ENCODE assay signal across 1 cellular context in the genomic region with DNA sequence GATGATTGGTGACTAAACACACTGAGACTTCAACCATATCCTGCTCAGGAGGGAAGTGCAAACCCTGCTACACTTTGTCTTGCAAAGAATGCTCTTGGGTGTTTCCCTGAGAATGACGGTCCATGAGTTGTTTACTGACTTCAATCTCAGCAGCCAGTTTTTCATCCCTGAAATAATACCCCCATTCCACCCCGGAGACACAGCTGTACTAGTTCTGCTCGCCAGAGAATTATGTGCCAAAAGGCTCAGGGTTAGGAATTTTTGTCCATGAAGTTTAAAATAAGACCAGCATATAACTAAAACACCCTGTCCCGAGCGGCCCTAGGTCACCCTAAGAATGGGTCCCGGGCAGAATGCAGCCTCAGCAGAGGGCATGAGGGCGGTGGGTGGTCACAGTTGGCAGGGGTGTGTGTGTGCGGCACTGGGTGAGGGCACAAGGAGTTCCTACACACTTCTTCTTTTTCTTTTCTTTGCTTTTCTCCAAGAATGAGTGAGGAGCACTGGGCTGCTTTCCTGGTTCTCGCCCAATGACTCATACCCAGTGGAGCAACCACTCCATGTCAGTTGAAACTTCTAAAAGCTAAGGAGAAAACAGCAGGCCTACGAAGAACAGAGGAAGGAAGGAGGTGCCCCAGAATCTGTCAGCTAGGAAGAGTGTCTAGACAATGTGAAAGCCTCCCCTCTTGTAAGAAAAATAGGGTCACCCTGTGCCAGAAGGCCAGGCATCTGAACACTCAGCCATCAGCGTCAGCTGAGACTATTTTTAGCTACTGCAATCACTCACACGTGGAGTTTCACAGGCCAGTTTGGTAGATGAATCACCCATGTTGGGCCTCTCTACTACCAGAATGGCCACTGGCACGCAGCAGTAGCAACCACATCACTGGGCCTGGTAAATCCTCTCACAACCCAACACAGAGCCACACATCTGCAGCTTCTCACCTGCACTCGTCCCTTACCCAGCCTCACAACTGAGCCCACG.
TF ChIP-seq lines count a peak whose summit lies in the region.

No MANE protein-coding gene starts in this region.

TF ChIP-seq in WTC11, 78 proteins besides CTCF, POLR2A, EP300 and RAD21 (continued from another document):
- TF ChIP-seq, protein P1, sequence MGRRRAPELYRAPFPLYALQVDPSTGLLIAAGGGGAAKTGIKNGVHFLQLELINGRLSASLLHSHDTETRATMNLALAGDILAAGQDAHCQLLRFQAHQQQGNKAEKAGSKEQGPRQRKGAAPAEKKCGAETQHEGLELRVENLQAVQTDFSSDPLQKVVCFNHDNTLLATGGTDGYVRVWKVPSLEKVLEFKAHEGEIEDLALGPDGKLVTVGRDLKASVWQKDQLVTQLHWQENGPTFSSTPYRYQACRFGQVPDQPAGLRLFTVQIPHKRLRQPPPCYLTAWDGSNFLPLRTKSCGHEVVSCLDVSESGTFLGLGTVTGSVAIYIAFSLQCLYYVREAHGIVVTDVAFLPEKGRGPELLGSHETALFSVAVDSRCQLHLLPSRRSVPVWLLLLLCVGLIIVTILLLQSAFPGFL (CRISPR knock-in tag; IDR thresholded peaks at IDR 0.05; ENCODE audit: borderline replicate concordance) = no peak
- TF ChIP-seq ZNF121 (CRISPR knock-in tag; IDR thresholded peaks at IDR 0.05) (no peak), NR2C2 (CRISPR knock-in tag; IDR thresholded peaks at IDR 0.05) (no peak), GTF2I (CRISPR knock-in tag; conservative IDR thresholded peaks at IDR 0.05) (no peak)
- TF ChIP-seq, protein P2, sequence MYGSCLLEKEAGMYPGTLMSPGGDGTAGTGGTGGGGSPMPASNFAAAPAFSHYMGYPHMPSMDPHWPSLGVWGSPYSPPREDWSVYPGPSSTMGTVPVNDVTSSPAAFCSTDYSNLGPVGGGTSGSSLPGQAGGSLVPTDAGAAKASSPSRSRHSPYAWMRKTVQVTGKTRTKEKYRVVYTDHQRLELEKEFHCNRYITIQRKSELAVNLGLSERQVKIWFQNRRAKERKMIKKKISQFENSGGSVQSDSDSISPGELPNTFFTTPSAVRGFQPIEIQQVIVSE (CRISPR knock-in tag; IDR thresholded peaks at IDR 0.05; ENCODE audit: borderline replicate concordance) = no peak
